Comparison of ENCODE assay signal across 25 cellular contexts in genomic region chr2:48161632-48162031, GRCh38.
"Had no signal": no experiment of that assay in that cellular context is flagged by ENCODE, and none has a peak within 500 bp of the region (broad histone marks: within the 10 kb centered on the region; RNA-seq: fewer than 3 reads in every experiment).

No MANE protein-coding gene starts in this region.

- H3K27me3 Mint-ChIP-seq: progenitor cell of endocrine pancreas; stimulated activated naive CD8-positive, alpha-beta T cell treated with anti-CD3 and anti-CD28 coated beads, Interleukin-15, amount 100 ng/mL, for 72 hours had no signal

- H3K27ac Mint-ChIP-seq: memory B cell; natural killer cell treated with Interleukin-12 subunit alpha and Interleukin-12 subunit beta and Interleukin-15 and Interleukin-18, amount 100 ng/mL, for 72 hours; progenitor cell of endocrine pancreas; stimulated activated naive CD8-positive, alpha-beta T cell treated with anti-CD3 and anti-CD28 coated beads, Interleukin-15, amount 100 ng/mL, for 72 hours had no signal

- H3K27me3 ChIP-seq: esophagus muscularis mucosa, foreskin keratinocyte, gastroesophageal sphincter, heart left ventricle, hepatocyte, right lobe of liver, suprapubic skin, transverse colon, vagina had no signal

- H3K4me1 Mint-ChIP-seq: memory B cell; stimulated activated naive CD8-positive, alpha-beta T cell treated with anti-CD3 and anti-CD28 coated beads, Interleukin-15, amount 100 ng/mL, for 72 hours had no signal

- H3K4me3 Mint-ChIP-seq: memory B cell; natural killer cell treated with Interleukin-12 subunit alpha and Interleukin-12 subunit beta and Interleukin-15 and Interleukin-18, amount 100 ng/mL, for 72 hours; neural crest cell; stimulated activated naive CD8-positive, alpha-beta T cell treated with anti-CD3 and anti-CD28 coated beads, Interleukin-15, amount 100 ng/mL, for 72 hours had no signal

- ATAC-seq: foreskin keratinocyte; gastroesophageal sphincter; heart left ventricle; left lobe of liver; natural killer cell treated with Interleukin-12 subunit alpha and Interleukin-12 subunit beta and Interleukin-15 and Interleukin-18, amount 100 ng/mL, for 72 hours; right lobe of liver; stimulated activated naive CD8-positive, alpha-beta T cell treated with anti-CD3 and anti-CD28 coated beads, Interleukin-15, amount 100 ng/mL, for 72 hours had no signal

- H3K36me3 ChIP-seq: esophagus muscularis mucosa, gastroesophageal sphincter, heart left ventricle, right lobe of liver, suprapubic skin, transverse colon, vagina had no signal

- FAIRE-seq: endothelial cell of umbilical vein, kidney, small intestine had no signal

- H3K4me3 ChIP-seq: esophagus muscularis mucosa, gastroesophageal sphincter, heart left ventricle, hepatocyte, lung, right lobe of liver, suprapubic skin, transverse colon, vagina had no signal

- DNase-seq: dermis blood vessel endothelial cell; effector memory CD4-positive, alpha-beta T cell; foreskin keratinocyte; heart left ventricle; kidney; right lobe of liver; small intestine; stimulated activated CD4-positive, alpha-beta T cell treated with anti-CD3 and anti-CD28 coated beads, Interleukin-15, amount 100 ng/mL, for 24 hours; stimulated activated CD4-positive, alpha-beta T cell treated with anti-CD3 and anti-CD28 coated beads, Interleukin-2, amount 100 ng/mL, for 48 hours; stimulated activated CD8-positive, alpha-beta memory T cell treated with anti-CD3 and anti-CD28 coated beads, Interleukin-4, amount 100 ng/mL, for 48 hours; stimulated activated naive CD4-positive, alpha-beta T cell; stimulated activated naive CD8-positive, alpha-beta T cell treated with anti-CD3 and anti-CD28 coated beads, Interleukin-15, amount 100 ng/mL, for 72 hours; transverse colon had no signal
